ENCODE assay signal across 8 cellular contexts in the genomic region with DNA sequence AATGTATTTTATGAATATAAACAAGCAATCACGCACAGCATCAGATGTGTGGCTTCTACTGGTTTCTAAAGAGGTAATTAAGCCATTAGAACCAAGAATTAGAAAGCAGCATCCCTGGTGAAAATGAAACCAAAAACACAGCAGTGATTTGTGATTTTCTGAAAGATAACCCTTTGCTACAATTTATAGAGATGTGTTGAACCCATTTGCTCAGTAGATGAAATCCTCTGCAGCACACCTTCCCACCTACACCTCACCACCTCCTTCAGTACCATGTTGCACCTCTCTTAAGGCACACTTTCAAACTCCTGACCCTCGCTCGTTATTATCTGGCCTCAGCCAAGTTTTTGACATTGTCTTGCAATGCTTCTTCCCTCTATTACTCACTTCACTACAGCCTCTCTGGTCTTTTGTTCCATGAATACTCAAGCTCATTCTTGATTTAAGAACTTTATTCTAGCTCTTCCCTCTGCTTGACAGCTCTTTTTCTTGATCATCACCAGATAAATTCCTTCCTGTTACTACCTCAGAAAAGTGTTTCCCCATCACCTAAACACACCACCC. TPM values are rescaled to one million over a fixed set of nuclear protein-coding genes. Genes with fewer than 3 reads are reported as not detected.
DNase-seq lines count a peak whose midpoint lies in the region; ATAC-seq and TF ChIP-seq lines count a peak whose summit lies in the region.

No MANE protein-coding gene starts in this region.

- in situ Hi-C loops in GM23248 (cut with MboI): no loop called here

- H3K36me3 ChIP-seq in GM23248 (ENCODE audit: low read depth): no peaks in the 10 kb centered on the region
- no peaks in the 10 kb centered on the region for H3K36me3 ChIP-seq in testis (ENCODE audit: low read depth, missing control alignments)

- peak overlapping the region; percentile 21; the same call in 1 of the 2 replicates for H2AFZ ChIP-seq in GM23248

- DNase-seq in EH (ENCODE audit: low read depth) (peak; percentile 33), GM23248 (peak; percentile 67), naive B cell (no peak), testis (no peak)
- no peak for DNase-seq in stimulated activated CD4-positive, alpha-beta T cell treated with anti-CD3 and anti-CD28 coated beads, Interleukin-4, amount 100 ng/mL, for 1 hour

- H3K4me1 Mint-ChIP-seq in activated T-helper 17 cell treated with anti-CD3 and anti-CD28 coated beads, Interleukin-2, amount 50 U/mL, for 72 hours: peaks cover 23% of the 10 kb centered on the region
- peaks cover 38 to 48% (median 44%) of the 10 kb centered on the region in 3 donors for H3K4me1 Mint-ChIP-seq in naive B cell

- H3K4me3 Mint-ChIP-seq in activated T-helper 17 cell treated with anti-CD3 and anti-CD28 coated beads, Interleukin-2, amount 50 U/mL, for 72 hours: peak overlapping the region; percentile 57
- H3K4me3 Mint-ChIP-seq in naive B cell: peak overlapping the region; percentile 26 to 85 (median 46)

- no peaks in the 10 kb centered on the region for H3K36me3 Mint-ChIP-seq in activated T-helper 17 cell treated with anti-CD3 and anti-CD28 coated beads, Interleukin-2, amount 50 U/mL, for 72 hours (ENCODE audit: low read depth)
- H3K36me3 Mint-ChIP-seq in naive B cell: no peaks in the 10 kb centered on the region

- no peaks in the 10 kb centered on the region for H3K9me3 Mint-ChIP-seq in activated T-helper 17 cell treated with anti-CD3 and anti-CD28 coated beads, Interleukin-2, amount 50 U/mL, for 72 hours
- no peaks in the 10 kb centered on the region for H3K9me3 Mint-ChIP-seq in naive B cell

- no peaks in the 10 kb centered on the region for H4K20me1 ChIP-seq in GM23248 (ENCODE audit: insufficient read depth)

- H3F3A ChIP-seq in GM23248 (ENCODE audit: insufficient read depth): peaks cover 14% of the 10 kb centered on the region

- H3K27me3 Mint-ChIP-seq in activated T-helper 17 cell treated with anti-CD3 and anti-CD28 coated beads, Interleukin-2, amount 50 U/mL, for 72 hours: no peaks in the 10 kb centered on the region
- H3K27me3 Mint-ChIP-seq in naive B cell: no peaks in the 10 kb centered on the region

- TF ChIP-seq POLR2A in testis (IDR thresholded peaks at IDR 0.05): no peak

- H3K4me3 ChIP-seq in GM23248 (peak overlapping the region; percentile 68), testis (no peak overlapping the region)

- H3K27ac Mint-ChIP-seq in activated T-helper 17 cell treated with anti-CD3 and anti-CD28 coated beads, Interleukin-2, amount 50 U/mL, for 72 hours: peak overlapping the region; percentile 15
- peak overlapping the region; percentile 39 to 93 (median 74) for H3K27ac Mint-ChIP-seq in naive B cell

- H3K27me3 ChIP-seq in GM23248 (replicated peaks; ENCODE audit: insufficient read depth): no peaks in the 10 kb centered on the region
- H3K27me3 ChIP-seq in testis: no peaks in the 10 kb centered on the region

- no peak for TF ChIP-seq CTCF in testis (IDR thresholded peaks at IDR 0.05)

- intact Hi-C loops in testis (cut with DNase I; ENCODE audit: low total_unique reads): no loop called here

- no peaks in the 10 kb centered on the region for H3K79me2 ChIP-seq in GM23248 (ENCODE audit: insufficient read depth)

- 17 to 18% methylated on average over 3 of the region's 3 CpGs for WGBS in GM23248 (ENCODE audit: low coverage in 1 of 2, low lambda C conversion rate in 2 of 2, missing lambda C conversion rate in 2 of 2), 2 experiments
- 59 to 69% methylated on average over 3 of the region's 3 CpGs for WGBS in testis, 2 donors

- H3K4me1 ChIP-seq in GM23248 (ENCODE audit: insufficient read depth) (peaks cover 12% of the 10 kb centered on the region), testis (peaks cover 9% of the 10 kb centered on the region)

- H3K27ac ChIP-seq in GM23248 (peak overlapping the region; percentile 46), testis (no peak overlapping the region)

- no peaks in the 10 kb centered on the region for H3K9me3 ChIP-seq in GM23248 (ENCODE audit: low read depth)
- H3K9me3 ChIP-seq in testis: no peaks in the 10 kb centered on the region

- ATAC-seq in activated T-helper 17 cell treated with anti-CD3 and anti-CD28 coated beads, Interleukin-2, amount 50 U/mL, for 72 hours (replicated peaks): peak; percentile 58
- peak; percentile 6 to 12 for ATAC-seq in naive B cell (ENCODE audit: low read depth in 2 of 2)
- no peak for ATAC-seq in HG02870 (IDR thresholded peaks at IDR 0.05; ENCODE audit: unreplicated experiment)
- no peak for ATAC-seq in GM19023 (IDR thresholded peaks at IDR 0.05; ENCODE audit: unreplicated experiment)

- peak overlapping the region; percentile 50 for H3K9ac ChIP-seq in GM23248

- no peaks in the 10 kb centered on the region for H3K9me2 ChIP-seq in GM23248 (ENCODE audit: insufficient read depth)

- H3K4me2 ChIP-seq in GM23248 (ENCODE audit: unreplicated experiment): peak overlapping the region; percentile 82

RNA-seq across cellular contexts. Expression of gene NSL1, which starts 38.6 kb away (rescaled TPM):
- 30.7 and 34.9 TPM in 2 replicates for total RNA-seq in GM23248 (2014; rRNA removed; shearing (Covaris generic))
- polyA plus RNA-seq in GM23248 (2016; fragmentation: Nextera tagmentation; extraction: Ambion mirVana): 32.0 and 38.0 TPM in 2 replicates
- 10 to 100 TPM; 26.2 to 40.0 TPM for total RNA-seq in activated T-helper 17 cell treated with anti-CD3 and anti-CD28 coated beads, Interleukin-2, amount 50 U/mL, for 72 hours
- polyA plus RNA-seq in naive B cell (ENCODE audit: low read depth in 6 of 6): 100 to 1,000 TPM in 1 of 6 donors, 10 to 100 TPM in 5; 72.1 to 103 (median 81.0) TPM
- total RNA-seq in testis: 10 to 100 TPM; 50.0 to 52.7 TPM
- polyA plus RNA-seq in testis (ENCODE audit: insufficient read depth, low read depth, low replicate concordance): 29.3 TPM

RNA-seq across cellular contexts. Expression of gene TATDN3, which starts 38.7 kb away (rescaled TPM):
- 12.4 and 14.8 TPM in 2 replicates for total RNA-seq in GM23248 (2014; rRNA removed; shearing (Covaris generic))
- polyA plus RNA-seq in GM23248 (2016; fragmentation: Nextera tagmentation; extraction: Ambion mirVana): 14.9 and 18.9 TPM in 2 replicates
- 10 to 100 TPM in 1 of 2 donors, 1 to 10 TPM in 1; 9.8 to 15.5 TPM for total RNA-seq in activated T-helper 17 cell treated with anti-CD3 and anti-CD28 coated beads, Interleukin-2, amount 50 U/mL, for 72 hours
- 10 to 100 TPM; 38.3 to 50.6 (median 41.9) TPM for polyA plus RNA-seq in naive B cell (ENCODE audit: low read depth in 6 of 6)
- total RNA-seq in testis: 10 to 100 TPM in 1 of 2 donors, 1 to 10 TPM in 1; 9.5 to 17.9 TPM
- 19.7 TPM for polyA plus RNA-seq in testis (ENCODE audit: insufficient read depth, low read depth, low replicate concordance)

RNA-seq across cellular contexts. Expression of gene BATF3, which starts 53.4 kb away (rescaled TPM):
- 0.86 and 1.4 TPM in 2 replicates for total RNA-seq in GM23248 (2014; rRNA removed; shearing (Covaris generic))
- polyA plus RNA-seq in GM23248 (2016; fragmentation: Nextera tagmentation; extraction: Ambion mirVana): 0.46 and 0.60 TPM in 2 replicates
- total RNA-seq in activated T-helper 17 cell treated with anti-CD3 and anti-CD28 coated beads, Interleukin-2, amount 50 U/mL, for 72 hours: 100 to 1,000 TPM in 1 of 2 donors, 10 to 100 TPM in 1; 97.3 to 129 TPM
- polyA plus RNA-seq in naive B cell (ENCODE audit: low read depth in 6 of 6): not detected
- 1 to 10 TPM; 1.1 to 2.5 TPM for total RNA-seq in testis
- polyA plus RNA-seq in testis (ENCODE audit: insufficient read depth, low read depth, low replicate concordance): 4.2 TPM

Comparison
In these comparisons a context has a peak if more than half of its experiments do, and no peak if none do; other contexts are left out.
1. DNase-seq: peak in EH (single experiment) and GM23248 (single experiment); none in naive B cell (single experiment), testis (single experiment) and stimulated activated CD4-positive, alpha-beta T cell treated with anti-CD3 and anti-CD28 coated beads, Interleukin-4, amount 100 ng/mL, for 1 hour (single experiment).
2. ATAC-seq: peak in activated T-helper 17 cell treated with anti-CD3 and anti-CD28 coated beads, Interleukin-2, amount 50 U/mL, for 72 hours (single experiment) and naive B cell (2 of 2); none in HG02870 (single experiment) and GM19023 (single experiment).
3. RNA of gene BATF3, which starts 53.4 kb away (total RNA-seq): 97.3 to 129 TPM in activated T-helper 17 cell treated with anti-CD3 and anti-CD28 coated beads, Interleukin-2, amount 50 U/mL, for 72 hours; 1.1 to 2.5 TPM in testis and 0.86 to 1.4 TPM in GM23248; every median in the first group is over 10 times any median in the second.